In genomic region chr11:96342971-96343711, GRCh38 we compare ENCODE assay signal across 8 cellular contexts. TPM values are rescaled to one million over a fixed set of nuclear protein-coding genes. Genes with fewer than 3 reads are reported as not detected.
DNase-seq lines count a peak whose midpoint lies in the region; ATAC-seq and TF ChIP-seq lines count a peak whose summit lies in the region.

Gene MAML2 (minus strand): TSS chr11:96343195. CDS start chr11:96341895, 1,300 bp downstream.

- H3K4me1 ChIP-seq in thoracic aorta (ENCODE audit: control insufficient read depth in 1 of 2, low read depth in 2 of 2): peaks cover 30 to 31% of the 10 kb centered on the region in 2 donors

- H3K4me3 ChIP-seq in GM08714 (ENCODE audit: low read length) (peak within 1 kb of the TSS; percentile 100), thoracic aorta (peak within 1 kb of the TSS; percentile 98)

- peak; percentile 85 for ATAC-seq in HG02588 (IDR thresholded peaks at IDR 0.05; ENCODE audit: unreplicated experiment)
- peak; percentile 40 for ATAC-seq in thoracic aorta (ENCODE audit: insufficient number of reproducible peaks, low FRiP score, low read depth)

- no peaks in the 10 kb centered on the region for H3K27me3 ChIP-seq in thoracic aorta (replicated peaks; ENCODE audit: insufficient read depth)

- peak within 1 kb of the TSS; percentile 96 for H3K27ac Mint-ChIP-seq in activated naive CD8-positive, alpha-beta T cell
- peak within 1 kb of the TSS; percentile 97 for H3K27ac Mint-ChIP-seq in osteocyte (ENCODE audit: unreplicated experiment)

- peak within 1 kb of the TSS; percentile 87 to 88 for H3K27ac ChIP-seq in thoracic aorta

- TF ChIP-seq CTCF in osteocyte (IDR thresholded peaks at IDR 0.05) (peak; percentile 99), thoracic aorta (IDR thresholded peaks at IDR 0.05) (peak; percentile 97)

- no peaks in the 10 kb centered on the region for H3K27me3 Mint-ChIP-seq in activated naive CD8-positive, alpha-beta T cell
- no peaks in the 10 kb centered on the region for H3K27me3 Mint-ChIP-seq in osteocyte (ENCODE audit: unreplicated experiment)

- H3K4me3 Mint-ChIP-seq in activated naive CD8-positive, alpha-beta T cell: peak within 1 kb of the TSS; percentile 99
- peak within 1 kb of the TSS; percentile 98 for H3K4me3 Mint-ChIP-seq in osteocyte (ENCODE audit: unreplicated experiment)

- DNase-seq in NCI-H1048 (lab: John Stamatoyannopoulos, UW) (peak; percentile 82), SKM-1 treated with dmso at 0.1 percent for 144 hours (lab: John Stamatoyannopoulos, UW; ENCODE audit: unreplicated experiment) (peak; percentile 88), head of caudate nucleus (peak; percentile 87 to 99 (median 95)), osteocyte (ENCODE audit: extremely low spot score, unreplicated experiment) (peak; percentile 97), thoracic aorta (ENCODE audit: low spot score) (peak; percentile 82)

- no peaks in the 10 kb centered on the region for H3K9me3 ChIP-seq in thoracic aorta

- H3K36me3 ChIP-seq in thoracic aorta: no peaks in the 10 kb centered on the region

- peaks cover 28% of the 10 kb centered on the region for H3K4me1 Mint-ChIP-seq in activated naive CD8-positive, alpha-beta T cell (ENCODE audit: low read depth)
- H3K4me1 Mint-ChIP-seq in osteocyte (ENCODE audit: unreplicated experiment): peaks cover 36% of the 10 kb centered on the region

- intact Hi-C loops in head of caudate nucleus (cut with DNase I): loop anchor here (5.0 kb wide), 2 partner anchors 101 to 291 kb away; no protein-coding TSS in a partner anchor

- no peaks in the 10 kb centered on the region for H3K9me3 Mint-ChIP-seq in activated naive CD8-positive, alpha-beta T cell (ENCODE audit: low read depth)
- peaks cover under 1% of the 10 kb centered on the region for H3K9me3 Mint-ChIP-seq in osteocyte (ENCODE audit: unreplicated experiment)

- H3K36me3 Mint-ChIP-seq in activated naive CD8-positive, alpha-beta T cell: peaks cover 6% of the 10 kb centered on the region
- peaks cover under 1% of the 10 kb centered on the region for H3K36me3 Mint-ChIP-seq in osteocyte (ENCODE audit: unreplicated experiment)

RNA-seq across cellular contexts. Expression of gene MAML2, which starts in this region (rescaled TPM):
- total RNA-seq in osteocyte: 28.0 and 29.3 TPM in 2 replicates
- total RNA-seq in thoracic aorta: 10 to 100 TPM; 23.4 to 29.6 TPM

Comparison
In these comparisons a context has a peak if more than half of its experiments do, and no peak if none do; other contexts are left out.
1. Peak in every context shown above with its lines: DNase-seq, ATAC-seq, H3K4me3 ChIP-seq and H3K27ac ChIP-seq.